Comparison of ENCODE assay signal across 9 cellular contexts in the genomic region with DNA sequence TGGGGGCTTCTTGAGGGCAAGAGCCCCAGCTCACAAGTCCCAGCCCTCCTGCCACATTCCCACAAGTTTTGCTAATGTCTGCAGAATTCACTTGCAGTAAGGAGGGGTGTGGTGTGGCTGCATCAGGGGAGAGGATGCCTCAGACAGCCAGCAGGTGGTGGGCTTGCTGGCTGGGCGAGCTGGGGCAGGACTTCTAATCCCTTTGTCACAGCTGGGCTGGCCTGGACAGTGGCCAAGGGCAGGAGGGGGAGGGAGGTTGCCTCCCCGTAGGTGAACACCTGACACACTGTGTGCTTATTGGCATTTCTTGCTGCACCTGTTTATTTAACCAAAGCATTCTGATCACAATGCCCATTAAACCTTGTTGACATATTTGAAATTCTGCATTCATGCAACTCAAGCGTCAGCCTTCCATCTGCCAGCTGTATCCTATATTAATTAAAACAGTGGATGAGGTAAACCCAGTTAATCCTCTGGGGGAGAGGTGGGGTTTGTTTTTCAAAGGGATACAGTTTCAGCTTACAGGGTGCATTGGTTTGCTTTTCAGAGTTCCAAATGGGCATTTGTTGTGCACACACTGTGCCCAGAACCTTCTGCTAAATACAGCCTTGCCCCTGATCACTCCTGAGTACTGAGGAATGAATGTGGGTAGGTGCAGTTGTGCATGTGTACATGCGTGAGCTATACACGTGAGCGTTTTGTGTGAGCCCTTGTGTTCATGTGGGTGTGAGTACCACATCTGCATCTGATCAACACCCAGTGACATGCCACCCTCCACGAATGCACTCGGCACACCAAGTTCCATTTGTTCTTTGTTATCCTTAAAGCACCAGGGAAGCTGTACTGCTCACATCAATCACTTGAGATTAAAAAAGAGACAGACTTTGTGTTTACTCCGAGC.
DNase-seq lines count a peak whose midpoint lies in the region; ATAC-seq, FAIRE-seq and TF ChIP-seq lines count a peak whose summit lies in the region.
"Had no signal": no experiment of that assay in that cellular context is flagged by ENCODE, and none has a peak within 500 bp of the region (broad histone marks: within the 10 kb centered on the region; RNA-seq: fewer than 3 reads in every experiment).

No MANE protein-coding gene starts in this region.

- 64% methylated on average over 9 of the region's 9 CpGs for WGBS in liver

- no peaks in the 10 kb centered on the region for H3K4me1 Mint-ChIP-seq in activated T-helper 1 cell treated with anti-CD3 and anti-CD28 coated beads, Interleukin-12 subunit alpha, Interleukin-12 subunit beta, Interleukin-2, Interleukin-4 antibody, amounts not matched to agents 30 ng/mL and 10 ng/mL and 1 ng/mL, durations not matched to agents 14 hours and 24 hours and 36 hours (ENCODE audit: low read depth)

- H3K4me1 ChIP-seq in liver (ENCODE audit: control insufficient read depth in 4 of 4, insufficient read depth in 4 of 4, low read length in 3 of 4) = peaks cover 0 to 6% (median 3%) of the 10 kb centered on the region in 4 donors

- DNase-seq in AG08395 (ENCODE audit: low spot score) = peak; percentile 45
- DNase-seq in GM12892 (ENCODE audit: insufficient read length) = peak; percentile 40
- DNase-seq in Kasumi-1 (lab: John Stamatoyannopoulos, UW) = peak; percentile 54 to 56
- peak; percentile 68 for DNase-seq in NOMO-1 treated with DMSO at 0.1 percent for 48 hours (lab: John Stamatoyannopoulos, UW; ENCODE audit: unreplicated experiment)
- peak; percentile 65 for DNase-seq in bronchial epithelial cell (ENCODE audit: low read depth)
- DNase-seq in activated T-helper 1 cell treated with anti-CD3 and anti-CD28 coated beads, Interleukin-12 subunit alpha, Interleukin-12 subunit beta, Interleukin-2, Interleukin-4 antibody, amounts not matched to agents 30 ng/mL and 10 ng/mL and 1 ng/mL, durations not matched to agents 14 hours and 24 hours and 36 hours (ENCODE audit: low spot score) = no peak

- H3K36me3 Mint-ChIP-seq in activated T-helper 1 cell treated with anti-CD3 and anti-CD28 coated beads, Interleukin-12 subunit alpha, Interleukin-12 subunit beta, Interleukin-2, Interleukin-4 antibody, amounts not matched to agents 30 ng/mL and 10 ng/mL and 1 ng/mL, durations not matched to agents 14 hours and 24 hours and 36 hours (ENCODE audit: low read depth) = no peaks in the 10 kb centered on the region

- H3K27me3 Mint-ChIP-seq in activated T-helper 1 cell treated with anti-CD3 and anti-CD28 coated beads, Interleukin-12 subunit alpha, Interleukin-12 subunit beta, Interleukin-2, Interleukin-4 antibody, amounts not matched to agents 30 ng/mL and 10 ng/mL and 1 ng/mL, durations not matched to agents 14 hours and 24 hours and 36 hours (ENCODE audit: insufficient read depth) = peaks cover 6% of the 10 kb centered on the region

- peak; percentile 69 for TF ChIP-seq CTCF in bronchial epithelial cell (IDR thresholded peaks at IDR 0.05; ENCODE audit: insufficient read depth, low read length, severe bottlenecking)
- peak; percentile 57 for TF ChIP-seq CTCF in liver (IDR thresholded peaks at IDR 0.05; ENCODE audit: low read depth, low read length, missing input control)

- H3K4me3 Mint-ChIP-seq in activated T-helper 1 cell treated with anti-CD3 and anti-CD28 coated beads, Interleukin-12 subunit alpha, Interleukin-12 subunit beta, Interleukin-2, Interleukin-4 antibody, amounts not matched to agents 30 ng/mL and 10 ng/mL and 1 ng/mL, durations not matched to agents 14 hours and 24 hours and 36 hours = no peak overlapping the region

- H3K4me3 ChIP-seq in bronchial epithelial cell (ENCODE audit: low read depth, low read length) (no peak overlapping the region), liver (ENCODE audit: low read depth in 1 of 3, low read length in 3 of 3) (no peak overlapping the region)

- ATAC-seq in HG02870 (IDR thresholded peaks at IDR 0.05; ENCODE audit: unreplicated experiment) = no peak

- no peaks in the 10 kb centered on the region for H3K36me3 ChIP-seq in bronchial epithelial cell (ENCODE audit: control insufficient read depth, insufficient read depth, low read length)
- H3K36me3 ChIP-seq in liver (ENCODE audit: control insufficient read depth in 4 of 4, insufficient read depth in 3 of 4, low read depth in 1 of 4, low read length in 3 of 4) = no peaks in the 10 kb centered on the region

- H3K27ac Mint-ChIP-seq in activated T-helper 1 cell treated with anti-CD3 and anti-CD28 coated beads, Interleukin-12 subunit alpha, Interleukin-12 subunit beta, Interleukin-2, Interleukin-4 antibody, amounts not matched to agents 30 ng/mL and 10 ng/mL and 1 ng/mL, durations not matched to agents 14 hours and 24 hours and 36 hours = no peak overlapping the region

- intact Hi-C loops in activated T-helper 1 cell treated with anti-CD3 and anti-CD28 coated beads, Interleukin-12 subunit alpha, Interleukin-12 subunit beta, Interleukin-2, Interleukin-4 antibody, amounts not matched to agents 30 ng/mL and 10 ng/mL and 1 ng/mL, durations not matched to agents 14 hours and 24 hours and 36 hours (cut with micrococcal nuclease) = loop anchor here (10.0 kb wide), 1 partner anchor 253 kb away; no protein-coding TSS in a partner anchor

- peak; percentile 51 for FAIRE-seq in GM12892 (lab: Jason Lieb, UNC)
- peak; percentile 84 for FAIRE-seq in bronchial epithelial cell (lab: Jason Lieb, UNC)
- FAIRE-seq: endometrium had no signal

- no peaks in the 10 kb centered on the region for H3K9me3 Mint-ChIP-seq in activated T-helper 1 cell treated with anti-CD3 and anti-CD28 coated beads, Interleukin-12 subunit alpha, Interleukin-12 subunit beta, Interleukin-2, Interleukin-4 antibody, amounts not matched to agents 30 ng/mL and 10 ng/mL and 1 ng/mL, durations not matched to agents 14 hours and 24 hours and 36 hours

- no peak for TF ChIP-seq POLR2A in GM12892 (IDR thresholded peaks at IDR 0.05; ENCODE audit: low read depth, low read length)

- TF ChIP-seq RAD21 in liver (IDR thresholded peaks at IDR 0.05) = peak; percentile 74 to 93

- H3K27ac ChIP-seq in liver (ENCODE audit: low read depth in 1 of 2, low read length in 2 of 2) = no peak overlapping the region

- no peaks in the 10 kb centered on the region for H3K27me3 ChIP-seq in bronchial epithelial cell (ENCODE audit: control insufficient read depth, insufficient read depth, low read length)
- no peaks in the 10 kb centered on the region for H3K27me3 ChIP-seq in liver (ENCODE audit: control insufficient read depth in 4 of 4, insufficient read depth in 4 of 4, low read length in 3 of 4)

- no peak overlapping the region for H3K9ac ChIP-seq in liver (ENCODE audit: low read depth in 1 of 2, low read length in 2 of 2)

- H3K9me3 ChIP-seq in liver (ENCODE audit: control insufficient read depth in 4 of 4, low read length in 3 of 4) = no peaks in the 10 kb centered on the region

TF ChIP-seq in liver, 16 proteins besides CTCF, POLR2A, EP300 and RAD21:
- TF ChIP-seq GABPA (IDR thresholded peaks at IDR 0.05 in 1 of 2, conservative IDR thresholded peaks at IDR 0.05 in 1 of 2) (no peak), NR2F2 (IDR thresholded peaks at IDR 0.05) (no peak)
TF ChIP-seq in liver: peak in this region for 0.
